11 cellular contexts compared by ENCODE assay signal in the genomic region with DNA sequence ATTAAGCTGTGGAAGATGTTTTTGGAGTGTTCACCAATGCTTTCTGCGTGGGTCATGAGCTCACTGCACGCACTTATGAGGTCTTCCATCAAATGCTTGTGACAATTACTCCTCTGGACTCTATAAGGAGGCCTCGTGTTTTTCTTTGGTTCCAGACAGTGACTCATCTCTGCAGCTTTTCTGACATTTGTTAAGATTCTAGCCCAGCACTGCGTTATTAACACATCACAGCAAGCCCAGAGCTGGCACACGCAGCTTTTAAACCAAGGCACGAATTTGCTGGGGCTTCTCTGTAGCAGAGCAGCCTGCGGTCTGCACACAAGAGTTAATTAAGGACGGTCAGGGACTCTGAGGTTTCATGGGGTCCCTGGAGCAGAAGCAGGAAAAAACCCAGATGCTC. TPM values are rescaled to one million over a fixed set of nuclear protein-coding genes. Genes with fewer than 3 reads are reported as not detected.
DNase-seq lines count a peak whose midpoint lies in the region; ATAC-seq and TF ChIP-seq lines count a peak whose summit lies in the region.
"Had no signal": no experiment of that assay in that cellular context is flagged by ENCODE, and none has a peak within 500 bp of the region (broad histone marks: within the 10 kb centered on the region; RNA-seq: fewer than 3 reads in every experiment).

No MANE protein-coding gene starts in this region.

- no peak for ATAC-seq in stimulated activated naive CD8-positive, alpha-beta T cell treated with anti-CD3 and anti-CD28 coated beads, Interleukin-15, Interleukin-2, amounts not matched to agents 100 U/mL and 50 U/mL, for 24 hours

- peak in 2 of 3 experiments; percentile 78 to 90 for DNase-seq in NCI-H1417 (lab: John Stamatoyannopoulos, UW)
- DNase-seq in NCI-H1417 treated with DMSO at 0.1 percent for 48 hours (lab: John Stamatoyannopoulos, UW): no peak
- peak; percentile 95 for DNase-seq in amniotic epithelial cell (ENCODE audit: low read depth)
- peak; percentile 73 for DNase-seq in hepatocyte (ENCODE audit: low spot score)
- DNase-seq in smooth muscle cell (lab: John Stamatoyannopoulos, UW; ENCODE audit: unreplicated experiment): no peak
- DNase-seq in SW 1271 (lab: John Stamatoyannopoulos, UW): no peak
- DNase-seq in stimulated activated naive CD8-positive, alpha-beta T cell treated with anti-CD3 and anti-CD28 coated beads, Interleukin-15, Interleukin-2, amounts not matched to agents 100 U/mL and 50 U/mL, for 24 hours: no peak
- no peak for DNase-seq in HUDEP-2 (lab: John Stamatoyannopoulos, UW; ENCODE audit: unreplicated experiment in 76 of 76)
- DNase-seq: 8988T; activated CD4-positive, CD25-positive, alpha-beta regulatory T cell had no signal

- no peaks in the 10 kb centered on the region for H3K9me2 ChIP-seq in hepatocyte (replicated peaks; ENCODE audit: insufficient read depth)

- H2AFZ ChIP-seq in hepatocyte (no peak overlapping the region), smooth muscle cell (ENCODE audit: low read depth) (no peak overlapping the region)

- TF ChIP-seq CTCF in hepatocyte (IDR thresholded peaks at IDR 0.05; ENCODE audit: poor library complexity) (no peak), smooth muscle cell (IDR thresholded peaks at IDR 0.05; ENCODE audit: borderline replicate concordance, insufficient read depth, poor library complexity, severe bottlenecking) (no peak)

- H3K79me2 ChIP-seq in hepatocyte (no peaks in the 10 kb centered on the region), smooth muscle cell (ENCODE audit: low read depth) (no peaks in the 10 kb centered on the region)

- H4K20me1 ChIP-seq in hepatocyte (ENCODE audit: insufficient read depth, poor library complexity, severe bottlenecking): no peaks in the 10 kb centered on the region
- no peaks in the 10 kb centered on the region for H4K20me1 ChIP-seq in smooth muscle cell (ENCODE audit: low read depth)

- H3K9ac ChIP-seq in smooth muscle cell (ENCODE audit: low read depth): peak overlapping the region; percentile 87

- H3K4me3 ChIP-seq in hepatocyte: no peak overlapping the region
- no peak overlapping the region for H3K4me3 ChIP-seq in smooth muscle cell
- H3K4me3 ChIP-seq: cardiac muscle cell had no signal

- H3K9me3 ChIP-seq in hepatocyte (ENCODE audit: low read depth) (no peaks in the 10 kb centered on the region), smooth muscle cell (replicated peaks; ENCODE audit: low read depth) (no peaks in the 10 kb centered on the region)

- 29% methylated on average over 8 of the region's 8 CpGs for WGBS in hepatocyte (ENCODE audit: low lambda C conversion rate, missing lambda C conversion rate)
- 1% methylated on average over 8 of the region's 8 CpGs for WGBS in smooth muscle cell (ENCODE audit: low lambda C conversion rate)

- H3K4me1 ChIP-seq in hepatocyte (ENCODE audit: insufficient read depth) (peaks cover 44% of the 10 kb centered on the region), smooth muscle cell (ENCODE audit: low read depth) (peaks cover 59% of the 10 kb centered on the region)

- peaks cover 33% of the 10 kb centered on the region for H3F3A ChIP-seq in smooth muscle cell (ENCODE audit: low read depth)

- H3K36me3 ChIP-seq in hepatocyte (replicated peaks; ENCODE audit: insufficient read depth, low read depth): no peaks in the 10 kb centered on the region
- H3K36me3 ChIP-seq in smooth muscle cell (ENCODE audit: low read depth): no peaks in the 10 kb centered on the region
- H3K36me3 ChIP-seq: cardiac muscle cell had no signal

- H3K4me2 ChIP-seq in hepatocyte: peak overlapping the region; percentile 18
- H3K4me2 ChIP-seq in smooth muscle cell: peak overlapping the region; percentile 32

- H3K27me3 ChIP-seq in hepatocyte: no peaks in the 10 kb centered on the region
- H3K27me3 ChIP-seq in smooth muscle cell (ENCODE audit: low read depth): no peaks in the 10 kb centered on the region
- H3K27me3 ChIP-seq: cardiac muscle cell had no signal

- peak overlapping the region; percentile 89 for H3K27ac ChIP-seq in hepatocyte
- peak overlapping the region; percentile 98 for H3K27ac ChIP-seq in smooth muscle cell (ENCODE audit: low read depth)
- H3K27ac ChIP-seq: cardiac muscle cell had no signal

RNA-seq across cellular contexts. Expression of gene MEG3, which starts 16.9 kb away (rescaled TPM):
- total RNA-seq in hepatocyte: not detected in 2 replicates
- polyA plus RNA-seq in hepatocyte: 0.16 TPM in 1 of 2 replicates, not detected in the other
- total RNA-seq in smooth muscle cell: not detected in 2 replicates
- 0.70 TPM in 1 of 2 replicates, not detected in the other for polyA plus RNA-seq in smooth muscle cell
- total RNA-seq: cardiac muscle cell had no signal
- polyA plus RNA-seq: cardiac muscle cell had no signal

Comparison
In these comparisons a context has a peak if more than half of its experiments do, and no peak if none do; other contexts are left out.
1. DNase-seq: peak in NCI-H1417 (2 of 3), amniotic epithelial cell (single experiment) and hepatocyte (single experiment); none in NCI-H1417 treated with DMSO at 0.1 percent for 48 hours (single experiment), smooth muscle cell (single experiment), SW 1271 (0 of 2), stimulated activated naive CD8-positive, alpha-beta T cell treated with anti-CD3 and anti-CD28 coated beads, Interleukin-15, Interleukin-2, amounts not matched to agents 100 U/mL and 50 U/mL, for 24 hours (single experiment) and HUDEP-2 (0 of 76).